Comparison of ENCODE assay signal across 16 cellular contexts in the genomic region with DNA sequence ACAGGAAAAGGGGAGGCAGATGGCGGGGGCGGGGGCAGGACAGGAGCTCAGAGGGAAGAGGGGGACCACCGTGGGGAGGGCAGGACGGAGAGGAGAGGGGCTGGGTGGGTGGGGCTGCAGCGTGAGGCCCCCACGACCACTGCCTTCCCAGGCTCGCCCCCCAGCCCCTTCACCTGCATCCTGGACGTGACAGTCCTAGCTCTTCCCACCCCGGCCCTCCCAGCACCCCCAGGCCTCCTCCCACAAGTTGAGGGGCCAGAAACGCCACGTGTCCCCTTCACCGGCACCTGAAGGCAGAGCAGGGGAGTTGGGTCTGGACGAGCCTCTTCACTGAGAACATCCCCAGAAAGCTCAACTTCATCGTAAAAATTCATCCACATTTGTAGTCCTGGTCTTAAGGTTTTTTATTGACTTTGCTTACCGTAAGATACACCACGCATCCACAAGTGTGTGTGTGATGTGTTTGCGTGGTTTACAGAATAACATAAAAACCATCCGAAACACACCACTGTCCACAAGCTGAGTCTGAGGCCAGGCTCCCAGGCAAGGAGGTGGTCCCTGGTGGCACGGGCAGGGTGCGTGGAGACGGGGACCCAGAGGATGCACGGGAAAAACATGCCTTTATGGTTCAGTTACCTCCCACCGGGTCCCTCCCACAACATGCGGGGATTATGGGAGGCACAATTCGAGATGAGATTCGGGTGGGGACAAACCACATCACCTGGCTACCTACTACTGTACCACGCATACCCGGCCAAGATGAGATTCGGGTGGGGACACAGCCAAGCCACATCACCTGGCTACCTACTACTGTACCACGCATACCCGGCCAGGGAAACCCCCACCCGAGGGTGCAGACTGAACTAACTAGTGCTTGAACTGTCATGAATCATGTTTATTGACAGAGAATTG.
"Had no signal": no experiment of that assay in that cellular context is flagged by ENCODE, and none has a peak within 500 bp of the region (broad histone marks: within the 10 kb centered on the region; RNA-seq: fewer than 3 reads in every experiment).

No MANE protein-coding gene starts in this region.

- H3K27ac ChIP-seq: brain microvascular endothelial cell, foreskin keratinocyte, tibial nerve, vagina, VCaP had no signal

- H3K4me3 ChIP-seq: tibial nerve, vagina had no signal

- H3K9me3 ChIP-seq: SK-N-SH, tibial nerve, vagina had no signal

- H3K27me3 ChIP-seq: brain microvascular endothelial cell, tibial nerve, vagina had no signal

- ATAC-seq: activated CD8-positive, alpha-beta memory T cell treated with anti-CD3 and anti-CD28 coated beads, Interleukin-2, amount 10 ng/mL, durations not matched to agents 7 days and 5 days; effector memory CD8-positive, alpha-beta T cell; foreskin keratinocyte; stimulated activated naive B cell treated with anti-CD40 and anti-IgM and Interleukin-4, amounts not matched to agents 10 μg/mL and 1 μg/mL and 100 μg/mL, for 72 hours had no signal

- H3K4me1 ChIP-seq: foreskin keratinocyte had no signal

- H3K36me3 ChIP-seq: brain microvascular endothelial cell, tibial nerve, vagina had no signal

- DNase-seq: activated CD4-positive, alpha-beta memory T cell treated with anti-CD3 and anti-CD28 coated beads for 36 hours; activated CD8-positive, alpha-beta memory T cell treated with anti-CD3 and anti-CD28 coated beads, Interleukin-2, amount 10 ng/mL, durations not matched to agents 7 days and 5 days; activated T-cell treated with anti-CD3 and anti-CD28 coated beads, Interleukin-2, amount 50 U/mL, for 1 hour; brain microvascular endothelial cell; cerebellar nuclear complex; effector memory CD8-positive, alpha-beta T cell; foreskin keratinocyte; immature natural killer cell; SK-N-SH; stimulated activated CD4-positive, alpha-beta T cell treated with anti-CD3 and anti-CD28 coated beads, Interleukin-15, amount 100 ng/mL, for 24 hours; stimulated activated CD4-positive, alpha-beta T cell treated with anti-CD3 and anti-CD28 coated beads, Interleukin-4, amount 100 ng/mL, for 1 hour; stimulated activated naive B cell treated with anti-CD40 and anti-IgM and Interleukin-4, amounts not matched to agents 10 μg/mL and 1 μg/mL and 100 μg/mL, for 72 hours; substantia nigra had no signal
